Comparison of ENCODE assay signal across 8 cellular contexts in genomic region chr1:212782422-212783154, GRCh38. TPM values are rescaled to one million over a fixed set of nuclear protein-coding genes. Genes with fewer than 3 reads are reported as not detected.
DNase-seq lines count a peak whose midpoint lies in the region; ATAC-seq, FAIRE-seq and TF ChIP-seq lines count a peak whose summit lies in the region.

No MANE protein-coding gene starts in this region.

- H3K27me3 ChIP-seq in bronchial epithelial cell (ENCODE audit: control insufficient read depth, insufficient read depth, low read length) (no peaks in the 10 kb centered on the region), lower lobe of right lung (ENCODE audit: low read depth) (no peaks in the 10 kb centered on the region)

- intact Hi-C loops in lower lobe of right lung (cut with DNase I) = no loop called here

- H3K9me3 ChIP-seq in lower lobe of right lung = no peaks in the 10 kb centered on the region

- ATAC-seq in lower lobe of right lung = peak; percentile 39 to 52
- no peak for ATAC-seq in GM21717 (IDR thresholded peaks at IDR 0.05; ENCODE audit: unreplicated experiment)

- no peak for FAIRE-seq in bronchial epithelial cell (lab: Jason Lieb, UNC)

- in situ Hi-C loops in ACHN (cut with HindIII; ENCODE audit: low pct_ligation_motif_present, low pct_unique_long_range_greater_than_20kb, low sequenced_read_pairs) = no loop called here

- DNase-seq in ACHN (peak; percentile 57), GM12864 (ENCODE audit: low read depth) (no peak), NCI-H2227 treated with DMSO at 0.1 percent for 48 hours (lab: John Stamatoyannopoulos, UW) (peak; percentile 15), bronchial epithelial cell (ENCODE audit: low read depth) (peak; percentile 31), lower lobe of right lung (no peak), mesenteric fat pad (ENCODE audit: low spot score) (no peak)
- no peak for DNase-seq in activated CD4-positive, alpha-beta T cell treated with anti-CD3 and anti-CD28 coated beads, Interleukin-2, amount 50 U/mL, for 48 hours

- H3K27ac ChIP-seq in lower lobe of right lung = no peak overlapping the region

- H3K4me1 ChIP-seq in lower lobe of right lung = no peaks in the 10 kb centered on the region

- H3K36me3 ChIP-seq in bronchial epithelial cell (ENCODE audit: control insufficient read depth, insufficient read depth, low read length) = no peaks in the 10 kb centered on the region
- peaks cover 53% of the 10 kb centered on the region for H3K36me3 ChIP-seq in lower lobe of right lung

- H3K4me3 ChIP-seq in GM12864 (ENCODE audit: low read depth, low read length) (no peak overlapping the region), bronchial epithelial cell (ENCODE audit: low read depth, low read length) (no peak overlapping the region), lower lobe of right lung (no peak overlapping the region)

- TF ChIP-seq CTCF in GM12864 (IDR thresholded peaks at IDR 0.05; ENCODE audit: low read depth, low read length, missing control alignments) = peak; percentile 44
- TF ChIP-seq CTCF in bronchial epithelial cell (IDR thresholded peaks at IDR 0.05; ENCODE audit: insufficient read depth, low read length, severe bottlenecking) = peak; percentile 35
- peak; percentile 67 for TF ChIP-seq CTCF in lower lobe of right lung (IDR thresholded peaks at IDR 0.05)

RNA-seq across cellular contexts. Expression of gene NSL1, which starts 9.0 kb away (rescaled TPM):
- total RNA-seq in bronchial epithelial cell (11.3 TPM in 2 replicates), lower lobe of right lung (30.8 TPM), mesenteric fat pad (28.3 TPM)

RNA-seq across cellular contexts. Expression of gene TATDN3, which starts 9.1 kb away (rescaled TPM):
- total RNA-seq in bronchial epithelial cell (12.1 and 21.8 TPM in 2 replicates), lower lobe of right lung (12.3 TPM), mesenteric fat pad (22.4 TPM)

Comparison
In these comparisons a context has a peak if more than half of its experiments do, and no peak if none do; other contexts are left out.
1. DNase-seq: peak in ACHN (single experiment), NCI-H2227 treated with DMSO at 0.1 percent for 48 hours (single experiment) and bronchial epithelial cell (single experiment); none in GM12864 (single experiment), lower lobe of right lung (single experiment), mesenteric fat pad (single experiment) and activated CD4-positive, alpha-beta T cell treated with anti-CD3 and anti-CD28 coated beads, Interleukin-2, amount 50 U/mL, for 48 hours (0 of 2).
2. Peak in every context shown above with its lines, with median percentiles within 50 percentile points of each other: CTCF ChIP-seq.